12 cellular contexts compared by ENCODE assay signal in genomic region chr10:44982114-44982460, GRCh38. TPM values are rescaled to one million over a fixed set of nuclear protein-coding genes. Genes with fewer than 3 reads are reported as not detected.
A peak's percentile ranks its signal among the peaks of the same experiment; 100 is the strongest.
DNase-seq lines count a peak whose midpoint lies in the region; ATAC-seq and TF ChIP-seq lines count a peak whose summit lies in the region.
"Had no signal": no experiment of that assay in that cellular context is flagged by ENCODE, and none has a peak within 500 bp of the region (broad histone marks: within the 10 kb centered on the region; RNA-seq: fewer than 3 reads in every experiment).

No MANE protein-coding gene starts in this region.

- TF ChIP-seq CTCF in PC-9 (conservative IDR thresholded peaks at IDR 0.05) (no peak), upper lobe of right lung (IDR thresholded peaks at IDR 0.05) (no peak)

- H3K9ac ChIP-seq in mucosa of stomach (ENCODE audit: low read length) = peak overlapping the region; percentile 91
- H3K9ac ChIP-seq: parathyroid adenoma had no signal

- H2AFZ ChIP-seq in PC-9 = peak overlapping the region; percentile 74; the same call in 1 of the 2 replicates
- H2AFZ ChIP-seq: hepatocyte, parathyroid adenoma had no signal

- no peak overlapping the region for H3K4me3 Mint-ChIP-seq in stimulated activated naive CD8-positive, alpha-beta T cell treated with anti-CD3 and anti-CD28 coated beads, Interleukin-15, amount 100 ng/mL, for 72 hours
- H3K4me3 Mint-ChIP-seq: activated CD4-positive, alpha-beta T cell treated with anti-CD3 and anti-CD28 coated beads, Interleukin-2, amount 10 ng/mL, durations not matched to agents 24 days and 14 days; activated naive CD8-positive, alpha-beta T cell treated with anti-CD3 and anti-CD28 coated beads, Interleukin-2, amount 50 U/mL, for 24 hours had no signal

- peaks cover 60% of the 10 kb centered on the region for H3K4me1 ChIP-seq in PC-9 (replicated peaks; ENCODE audit: insufficient read depth)
- H3K4me1 ChIP-seq in mucosa of stomach (ENCODE audit: control insufficient read depth, insufficient read depth, low read length) = peaks cover 65% of the 10 kb centered on the region
- peaks cover 71% of the 10 kb centered on the region for H3K4me1 ChIP-seq in upper lobe of right lung

- peak in 1 of 2 experiments; percentile 63 for DNase-seq in PC-9
- no peak for DNase-seq in epithelial cell of prostate (ENCODE audit: low read depth, low spot score)
- no peak for DNase-seq in upper lobe of right lung
- DNase-seq in NCI-H1092 (lab: John Stamatoyannopoulos, UW) = no peak
- no peak for DNase-seq in middle frontal gyrus (ENCODE audit: extremely low spot score, low spot score)
- no peak for DNase-seq in stimulated activated naive CD8-positive, alpha-beta T cell treated with anti-CD3 and anti-CD28 coated beads, Interleukin-15, amount 100 ng/mL, for 72 hours
- DNase-seq: activated CD4-positive, alpha-beta T cell treated with anti-CD3 and anti-CD28 coated beads, Interleukin-2, amount 10 ng/mL, durations not matched to agents 24 days and 14 days; activated naive CD8-positive, alpha-beta T cell treated with anti-CD3 and anti-CD28 coated beads, Interleukin-2, amount 50 U/mL, for 24 hours; NCI-H1105 had no signal

- no peaks in the 10 kb centered on the region for H3K9me3 ChIP-seq in PC-9 (ENCODE audit: insufficient read depth, low read depth)
- H3K9me3 ChIP-seq in mucosa of stomach (ENCODE audit: control insufficient read depth, low read length) = no peaks in the 10 kb centered on the region
- no peaks in the 10 kb centered on the region for H3K9me3 ChIP-seq in upper lobe of right lung

- H3K27me3 ChIP-seq in PC-9 (ENCODE audit: insufficient read depth, low read depth) (no peaks in the 10 kb centered on the region), mucosa of stomach (ENCODE audit: control insufficient read depth, insufficient read depth, low read length) (no peaks in the 10 kb centered on the region), upper lobe of right lung (no peaks in the 10 kb centered on the region)
- H3K27me3 ChIP-seq: hepatocyte had no signal

- H3K27ac Mint-ChIP-seq in stimulated activated naive CD8-positive, alpha-beta T cell treated with anti-CD3 and anti-CD28 coated beads, Interleukin-15, amount 100 ng/mL, for 72 hours = no peak overlapping the region
- H3K27ac Mint-ChIP-seq: activated CD4-positive, alpha-beta T cell treated with anti-CD3 and anti-CD28 coated beads, Interleukin-2, amount 10 ng/mL, durations not matched to agents 24 days and 14 days; activated naive CD8-positive, alpha-beta T cell treated with anti-CD3 and anti-CD28 coated beads, Interleukin-2, amount 50 U/mL, for 24 hours had no signal

- CTCF ChIA-PET in PC-9 (lab: Charles Lee) = no interaction called here

- peaks cover 14% of the 10 kb centered on the region for H3K79me2 ChIP-seq in PC-9 (ENCODE audit: low read depth)

- H3K4me3 ChIP-seq in PC-9 = no peak overlapping the region
- H3K4me3 ChIP-seq in mucosa of stomach (ENCODE audit: low read length) = no peak overlapping the region
- no peak overlapping the region for H3K4me3 ChIP-seq in upper lobe of right lung
- H3K4me3 ChIP-seq: hepatocyte had no signal

- H3K36me3 ChIP-seq in PC-9 (ENCODE audit: low read depth) = no peaks in the 10 kb centered on the region
- H3K36me3 ChIP-seq in mucosa of stomach (ENCODE audit: control insufficient read depth, insufficient read depth, low read length) = no peaks in the 10 kb centered on the region
- peaks cover 14% of the 10 kb centered on the region for H3K36me3 ChIP-seq in upper lobe of right lung

- H3K27me3 Mint-ChIP-seq in stimulated activated naive CD8-positive, alpha-beta T cell treated with anti-CD3 and anti-CD28 coated beads, Interleukin-15, amount 100 ng/mL, for 72 hours = no peaks in the 10 kb centered on the region
- H3K27me3 Mint-ChIP-seq: activated CD4-positive, alpha-beta T cell treated with anti-CD3 and anti-CD28 coated beads, Interleukin-2, amount 10 ng/mL, durations not matched to agents 24 days and 14 days; activated naive CD8-positive, alpha-beta T cell treated with anti-CD3 and anti-CD28 coated beads, Interleukin-2, amount 50 U/mL, for 24 hours had no signal

- H3K9me2 ChIP-seq in PC-9 (ENCODE audit: insufficient read depth) = no peaks in the 10 kb centered on the region

- peak overlapping the region; percentile 92 for H3K27ac ChIP-seq in PC-9
- H3K27ac ChIP-seq in epithelial cell of prostate = peak overlapping the region; percentile 91
- H3K27ac ChIP-seq in upper lobe of right lung = peak overlapping the region; percentile 72
- H3K27ac ChIP-seq: parathyroid adenoma had no signal

- no peak for ATAC-seq in upper lobe of right lung
- ATAC-seq in stimulated activated naive CD8-positive, alpha-beta T cell treated with anti-CD3 and anti-CD28 coated beads, Interleukin-15, amount 100 ng/mL, for 72 hours = no peak
- ATAC-seq: activated naive CD8-positive, alpha-beta T cell treated with anti-CD3 and anti-CD28 coated beads, Interleukin-2, amount 50 U/mL, for 24 hours had no signal

- H4K20me1 ChIP-seq in PC-9 (ENCODE audit: insufficient read depth) = no peaks in the 10 kb centered on the region

- H3K4me1 Mint-ChIP-seq in stimulated activated naive CD8-positive, alpha-beta T cell treated with anti-CD3 and anti-CD28 coated beads, Interleukin-15, amount 100 ng/mL, for 72 hours = peaks cover 24% of the 10 kb centered on the region
- H3K4me1 Mint-ChIP-seq: activated naive CD8-positive, alpha-beta T cell treated with anti-CD3 and anti-CD28 coated beads, Interleukin-2, amount 50 U/mL, for 24 hours had no signal

- H3K4me2 ChIP-seq in PC-9 = peak overlapping the region; percentile 81

- POLR2A ChIA-PET in PC-9 (lab: Charles Lee; ENCODE audit: unreplicated experiment) = no interaction called here

- H3F3A ChIP-seq in PC-9 (ENCODE audit: insufficient read depth, low read depth) = peaks cover 24% of the 10 kb centered on the region; the same call in 1 of the 2 replicates

- no TSS peak for BruUV-seq in PC-9 (replicated peaks; lab: Mats Ljungman, UMichigan)

- no peaks in the 10 kb centered on the region for H3K9me3 Mint-ChIP-seq in stimulated activated naive CD8-positive, alpha-beta T cell treated with anti-CD3 and anti-CD28 coated beads, Interleukin-15, amount 100 ng/mL, for 72 hours
- H3K9me3 Mint-ChIP-seq: activated CD4-positive, alpha-beta T cell treated with anti-CD3 and anti-CD28 coated beads, Interleukin-2, amount 10 ng/mL, durations not matched to agents 24 days and 14 days; activated naive CD8-positive, alpha-beta T cell treated with anti-CD3 and anti-CD28 coated beads, Interleukin-2, amount 50 U/mL, for 24 hours had no signal

- intact Hi-C loops in PC-9 (cut with micrococcal nuclease; ENCODE audit: unreplicated experiment) (loop anchor here (1.0 kb wide), 1 partner anchor 14 kb away; no protein-coding TSS in a partner anchor), upper lobe of right lung (cut with DNase I) (no loop called here)

RNA-seq across cellular contexts. Expression of gene DEPP1, which starts 3.5 kb away (rescaled TPM):
- total RNA-seq in PC-9 (2021) (13.2 and 15.1 TPM in 2 replicates), upper lobe of right lung (160 TPM)

RNA-seq across cellular contexts. Expression of gene ZNF22, which starts 18.6 kb away (rescaled TPM):
- total RNA-seq in PC-9 (2021) (22.4 and 29.9 TPM in 2 replicates), upper lobe of right lung (26.9 TPM)

RNA-seq across cellular contexts. Expression of gene RASSF4, which starts 22.5 kb away (rescaled TPM):
- total RNA-seq in PC-9 (2021) = 6.5 and 7.6 TPM in 2 replicates
- 40.9 TPM for total RNA-seq in upper lobe of right lung

Comparison
In these comparisons a context has a peak if more than half of its experiments do, and no peak if none do; other contexts are left out.
1. RNA of gene DEPP1, which starts 3.5 kb away (total RNA-seq): 160 TPM in upper lobe of right lung (single experiment); 13.2 to 15.1 TPM in PC-9; every median in the first group is over 10 times any median in the second.
2. Peak in every context shown above with its lines, with median percentiles within 50 percentile points of each other: H3K27ac ChIP-seq.